In genomic region chr9:90801175-90801506, GRCh38 we compare ENCODE assay signal across 8 cellular contexts. TPM values are rescaled to one million over a fixed set of nuclear protein-coding genes. Genes with fewer than 3 reads are reported as not detected.
A peak's percentile ranks its signal among the peaks of the same experiment; 100 is the strongest.
DNase-seq lines count a peak whose midpoint lies in the region; TF ChIP-seq lines count a peak whose summit lies in the region.

No MANE protein-coding gene starts in this region.

- peaks cover 28 to 93% (median 59%) of the 10 kb centered on the region in 6 donors for H3K4me1 ChIP-seq in spleen

- H3K36me3 ChIP-seq in spleen = no peaks in the 10 kb centered on the region

- no peak overlapping the region for H3K27ac Mint-ChIP-seq in activated T-cell treated with anti-CD3 and anti-CD28 coated beads, Interleukin-2, amount 50 U/mL, for 24 hours

- peaks cover 83% of the 10 kb centered on the region for H3K27me3 Mint-ChIP-seq in activated T-cell treated with anti-CD3 and anti-CD28 coated beads, Interleukin-2, amount 50 U/mL, for 24 hours

- intact Hi-C loops in spleen (cut with DNase I; ENCODE audit: low total_unique reads) = no loop called here

- no peak for TF ChIP-seq POLR2A in spleen (IDR thresholded peaks at IDR 0.05)

- peak overlapping the region; percentile 69 to 96 (median 90) for H3K27ac ChIP-seq in spleen

- peak; percentile 25 for DNase-seq in NOMO-1 treated with DMSO at 0.1 percent for 48 hours (lab: John Stamatoyannopoulos, UW; ENCODE audit: unreplicated experiment)
- DNase-seq in NOMO-1 treated with dmso at 0.1 percent for 144 hours (lab: John Stamatoyannopoulos, UW; ENCODE audit: unreplicated experiment) = no peak
- DNase-seq in MV-4-11 (lab: John Stamatoyannopoulos, UW) = peak; percentile 51
- no peak for DNase-seq in epithelial cell of proximal tubule (ENCODE audit: low read depth)
- DNase-seq in spleen = no peak
- no peak for DNase-seq in activated T-cell treated with anti-CD3 and anti-CD28 coated beads, Interleukin-2, amount 50 U/mL, for 24 hours
- DNase-seq in NCI-H2029 treated with DMSO at 0.1 percent for 48 hours (lab: John Stamatoyannopoulos, UW) = no peak
- no peak for DNase-seq in epidermal melanocyte (ENCODE audit: insufficient read length, low spot score)

- H3K4me3 ChIP-seq in epithelial cell of proximal tubule (ENCODE audit: low read depth, low read length) (peak overlapping the region; percentile 65), spleen (peak overlapping the region; percentile 38 to 72 (median 51))

- no peak overlapping the region for H3K4me3 Mint-ChIP-seq in activated T-cell treated with anti-CD3 and anti-CD28 coated beads, Interleukin-2, amount 50 U/mL, for 24 hours

- WGBS in spleen, 5 donors = 12 to 20% (median 15%) methylated on average over 6 to 11 of the region's 11 CpGs

- no peaks in the 10 kb centered on the region for H3K9me3 Mint-ChIP-seq in activated T-cell treated with anti-CD3 and anti-CD28 coated beads, Interleukin-2, amount 50 U/mL, for 24 hours

- H3K4me1 Mint-ChIP-seq in activated T-cell treated with anti-CD3 and anti-CD28 coated beads, Interleukin-2, amount 50 U/mL, for 24 hours (ENCODE audit: low read depth) = peaks cover 5% of the 10 kb centered on the region

- no peaks in the 10 kb centered on the region for H3K36me3 Mint-ChIP-seq in activated T-cell treated with anti-CD3 and anti-CD28 coated beads, Interleukin-2, amount 50 U/mL, for 24 hours (ENCODE audit: low read depth)

- peaks cover 0 to 31% (median 12%) of the 10 kb centered on the region in 7 donors for H3K27me3 ChIP-seq in spleen (replicated peaks in 1 of 7)

- TF ChIP-seq CTCF in epithelial cell of proximal tubule (conservative IDR thresholded peaks at IDR 0.05; ENCODE audit: low read depth, low read length) (no peak), spleen (IDR thresholded peaks at IDR 0.05 in 8 of 11, conservative IDR thresholded peaks at IDR 0.05 in 3 of 11) (no peak)

- no peaks in the 10 kb centered on the region for H3K9me3 ChIP-seq in spleen

RNA-seq across cellular contexts. Expression of gene SYK, which starts 0.5 kb away (rescaled TPM):
- total RNA-seq in epithelial cell of proximal tubule = 15.7 and 16.9 TPM in 2 replicates
- 100 to 1,000 TPM in 6 of 7 donors, 10 to 100 TPM in 1; 97.4 to 152 (median 119) TPM for total RNA-seq in spleen
- 10 to 100 TPM; 42.6 to 55.0 (median 48.0) TPM for polyA plus RNA-seq in spleen

Comparison
In these comparisons a context has a peak if more than half of its experiments do, and no peak if none do; other contexts are left out.
1. DNase-seq: peak in NOMO-1 treated with DMSO at 0.1 percent for 48 hours (single experiment) and MV-4-11 (single experiment); none in NOMO-1 treated with dmso at 0.1 percent for 144 hours (single experiment), epithelial cell of proximal tubule (single experiment), spleen (single experiment), activated T-cell treated with anti-CD3 and anti-CD28 coated beads, Interleukin-2, amount 50 U/mL, for 24 hours (single experiment), NCI-H2029 treated with DMSO at 0.1 percent for 48 hours (single experiment) and epidermal melanocyte (single experiment).